In genomic region chr1:20102875-20103274, GRCh38 we compare ENCODE assay signal across 14 cellular contexts. TPM values are rescaled to one million over a fixed set of nuclear protein-coding genes. Genes with fewer than 3 reads are reported as not detected.
A peak's percentile ranks its signal among the peaks of the same experiment; 100 is the strongest.
DNase-seq lines count a peak whose midpoint lies in the region; ATAC-seq and TF ChIP-seq lines count a peak whose summit lies in the region.
"Had no signal": no experiment of that assay in that cellular context is flagged by ENCODE, and none has a peak within 500 bp of the region (broad histone marks: within the 10 kb centered on the region; RNA-seq: fewer than 3 reads in every experiment).

No MANE protein-coding gene starts in this region.

- H3K27me3 ChIP-seq in RWPE2 (ENCODE audit: insufficient read depth, poor library complexity, severe bottlenecking): no peaks in the 10 kb centered on the region

- ATAC-seq in RWPE2 (ENCODE audit: low read depth): peak; percentile 53

- H3K27ac ChIP-seq in RWPE2 (ENCODE audit: poor library complexity, severe bottlenecking): no peak overlapping the region
- H3K27ac ChIP-seq: HL-60 had no signal

- H3K4me3 ChIP-seq in RWPE2 (ENCODE audit: severe bottlenecking) (no peak overlapping the region), fibroblast of the aortic adventitia (ENCODE audit: low read depth, low read length) (no peak overlapping the region)

- DNase-seq in AG08395 (ENCODE audit: low spot score) (peak; percentile 54), ELR (ENCODE audit: low read depth) (peak; percentile 64), RWPE2 (ENCODE audit: low spot score) (no peak), fibroblast of the aortic adventitia (ENCODE audit: low read depth) (peak; percentile 77), GDM1 (lab: John Stamatoyannopoulos, UW) (no peak), ACHN (no peak), SKM-1 treated with dmso at 0.1 percent for 144 hours (lab: John Stamatoyannopoulos, UW; ENCODE audit: unreplicated experiment) (no peak), dermis blood vessel endothelial cell (no peak)
- DNase-seq: caudate nucleus, H7, occipital lobe, small intestine had no signal

- H3K36me3 ChIP-seq in RWPE2 (ENCODE audit: low read depth): no peaks in the 10 kb centered on the region

- TF ChIP-seq CTCF in RWPE2 (IDR thresholded peaks at IDR 0.05; ENCODE audit: poor library complexity, severe bottlenecking) (no peak), fibroblast of the aortic adventitia (IDR thresholded peaks at IDR 0.05; ENCODE audit: insufficient read depth, low read length) (no peak)

- no peaks in the 10 kb centered on the region for H3K4me1 ChIP-seq in RWPE2 (ENCODE audit: insufficient read depth, poor library complexity, severe bottlenecking)

- in situ Hi-C loops in ACHN (cut with HindIII; ENCODE audit: low pct_ligation_motif_present, low pct_unique_long_range_greater_than_20kb, low sequenced_read_pairs): no loop called here

- H3K9me3 ChIP-seq in RWPE2 (ENCODE audit: severe bottlenecking): no peaks in the 10 kb centered on the region

RNA-seq across cellular contexts. Expression of gene PLA2G2D, which starts 16.5 kb away (rescaled TPM):
- not detected in 2 replicates for total RNA-seq in fibroblast of the aortic adventitia (ENCODE audit: low replicate concordance)
- total RNA-seq in dermis blood vessel endothelial cell: not detected in 2 replicates
- total RNA-seq: H7, occipital lobe had no signal

RNA-seq across cellular contexts. Expression of gene PLA2G5, which starts 32.9 kb away (rescaled TPM):
- total RNA-seq in fibroblast of the aortic adventitia (ENCODE audit: low replicate concordance): 0.36 and 1.1 TPM in 2 replicates
- total RNA-seq in dermis blood vessel endothelial cell: not detected in 2 replicates

RNA-seq across cellular contexts. Expression of gene PLA2G2F, which starts 36.2 kb away (rescaled TPM):
- total RNA-seq in fibroblast of the aortic adventitia (ENCODE audit: low replicate concordance): not detected in 2 replicates
- total RNA-seq in dermis blood vessel endothelial cell: not detected in 2 replicates
- total RNA-seq: H7, occipital lobe, subcutaneous adipose tissue had no signal

Comparison
In these comparisons a context has a peak if more than half of its experiments do, and no peak if none do; other contexts are left out.
1. DNase-seq: peak in AG08395 (single experiment), ELR (single experiment) and fibroblast of the aortic adventitia (single experiment); none in RWPE2 (single experiment), GDM1 (single experiment), ACHN (single experiment), SKM-1 treated with dmso at 0.1 percent for 144 hours (single experiment) and dermis blood vessel endothelial cell (single experiment).